Comparison of ENCODE assay signal across 1 cellular context in genomic region chr11:15500643-15501042, GRCh38.
TF ChIP-seq lines count a peak whose summit lies in the region.

No MANE protein-coding gene starts in this region.

TF ChIP-seq in GM23338, 12 proteins besides CTCF, POLR2A, EP300 and RAD21 (continued from another document):
- no peak for TF ChIP-seq ZNF462 (CRISPR knock-in tag; IDR thresholded peaks at IDR 0.05)
- no peak for TF ChIP-seq STAT1 (IDR thresholded peaks at IDR 0.05; ENCODE audit: unreplicated experiment)
- no peak for TF ChIP-seq ZNF114 (CRISPR knock-in tag; IDR thresholded peaks at IDR 0.05)
- TF ChIP-seq ZNF331 (CRISPR knock-in tag; IDR thresholded peaks at IDR 0.05; ENCODE audit: low read depth), result no peak
- no peak for TF ChIP-seq REST (IDR thresholded peaks at IDR 0.05; ENCODE audit: unreplicated experiment)
- no peak for TF ChIP-seq NANOG (IDR thresholded peaks at IDR 0.05; ENCODE audit: borderline replicate concordance)
- no peak for TF ChIP-seq EZH2 (IDR thresholded peaks at IDR 0.05; ENCODE audit: low read depth, unreplicated experiment)
- no peak for TF ChIP-seq CREB1 (CRISPR knock-in tag; IDR thresholded peaks at IDR 0.05; ENCODE audit: low read depth)
- no peak for TF ChIP-seq POLR2AphosphoS5 (IDR thresholded peaks at IDR 0.05; ENCODE audit: low read depth)
TF ChIP-seq in GM23338: peak in this region for 0.
